In genomic region chr6:157061770-157062594, GRCh38 we compare ENCODE assay signal across 18 cellular contexts.
"Had no signal": no experiment of that assay in that cellular context is flagged by ENCODE, and none has a peak within 500 bp of the region (broad histone marks: within the 10 kb centered on the region; RNA-seq: fewer than 3 reads in every experiment).

No MANE protein-coding gene starts in this region.

- H3K27me3 ChIP-seq: cardiac muscle cell, gastroesophageal sphincter, sigmoid colon, transverse colon had no signal

- H3K4me3 ChIP-seq: cardiac muscle cell, gastroesophageal sphincter, sigmoid colon, transverse colon had no signal

- H3K36me3 ChIP-seq: cardiac muscle cell, gastroesophageal sphincter, sigmoid colon, transverse colon had no signal

- H3K27me3 Mint-ChIP-seq: activated CD4-positive, alpha-beta T cell treated with anti-CD3 and anti-CD28 coated beads, Interleukin-2, amount 10 ng/mL, durations not matched to agents 7 days and 5 days; activated CD8-positive, alpha-beta T cell treated with anti-CD3 and anti-CD28 coated beads for 36 hours; activated naive CD8-positive, alpha-beta T cell; memory B cell; stimulated activated naive B cell treated with anti-CD40 and anti-IgM and Interleukin-4, amounts not matched to agents 10 μg/mL and 1 μg/mL and 100 μg/mL, for 72 hours had no signal

- H3K27ac Mint-ChIP-seq: activated CD4-positive, alpha-beta T cell treated with anti-CD3 and anti-CD28 coated beads, Interleukin-2, amount 10 ng/mL, durations not matched to agents 7 days and 5 days; activated CD8-positive, alpha-beta T cell treated with anti-CD3 and anti-CD28 coated beads for 36 hours; activated naive CD8-positive, alpha-beta T cell; activated T-helper 1 cell treated with anti-CD3 and anti-CD28 coated beads, Interleukin-12 subunit alpha, Interleukin-12 subunit beta, Interleukin-2, Interleukin-4 antibody, amounts not matched to agents 30 ng/mL and 10 ng/mL and 1 ng/mL, durations not matched to agents 14 hours and 24 hours and 36 hours; memory B cell; T-helper 1 cell treated with Interleukin-12 subunit alpha and Interleukin-12 subunit beta and Interleukin-4 antibody, amounts not matched to agents 30 μg/mL and 1 μg/mL, for 36 hours had no signal

- H3K9me3 ChIP-seq: gastroesophageal sphincter, sigmoid colon, transverse colon had no signal

- H3K27ac ChIP-seq: cardiac muscle cell, gastroesophageal sphincter, sigmoid colon, transverse colon had no signal

- DNase-seq: activated CD4-positive, alpha-beta T cell treated with anti-CD3 and anti-CD28 coated beads, Interleukin-2, amount 10 ng/mL, durations not matched to agents 7 days and 5 days; activated CD4-positive, CD25-positive, alpha-beta regulatory T cell treated with anti-CD3 and anti-CD28 coated beads, Interleukin-2, amount 50 U/mL, for 72 hours; activated CD8-positive, alpha-beta T cell treated with anti-CD3 and anti-CD28 coated beads for 36 hours; amniotic stem cell; head of caudate nucleus; left cardiac atrium; retina; sigmoid colon; stimulated activated CD4-positive, alpha-beta T cell treated with anti-CD3 and anti-CD28 coated beads, Interleukin-2, amount 100 ng/mL, for 48 hours; stimulated activated CD8-positive, alpha-beta memory T cell treated with anti-CD3 and anti-CD28 coated beads, Interleukin-4, amount 100 ng/mL, for 48 hours; stimulated activated naive B cell treated with anti-CD40 and anti-IgM and Interleukin-4, amounts not matched to agents 10 μg/mL and 1 μg/mL and 100 μg/mL, for 72 hours; transverse colon had no signal

- H3K4me3 Mint-ChIP-seq: activated CD4-positive, alpha-beta T cell treated with anti-CD3 and anti-CD28 coated beads, Interleukin-2, amount 10 ng/mL, durations not matched to agents 7 days and 5 days; activated CD8-positive, alpha-beta T cell treated with anti-CD3 and anti-CD28 coated beads for 36 hours; activated naive CD8-positive, alpha-beta T cell; activated T-helper 1 cell treated with anti-CD3 and anti-CD28 coated beads, Interleukin-12 subunit alpha, Interleukin-12 subunit beta, Interleukin-2, Interleukin-4 antibody, amounts not matched to agents 30 ng/mL and 10 ng/mL and 1 ng/mL, durations not matched to agents 14 hours and 24 hours and 36 hours; memory B cell; stimulated activated naive B cell treated with anti-CD40 and anti-IgM and Interleukin-4, amounts not matched to agents 10 μg/mL and 1 μg/mL and 100 μg/mL, for 72 hours; T-helper 1 cell treated with Interleukin-12 subunit alpha and Interleukin-12 subunit beta and Interleukin-4 antibody, amounts not matched to agents 30 μg/mL and 1 μg/mL, for 36 hours had no signal

- H3K9me3 Mint-ChIP-seq: activated CD4-positive, alpha-beta T cell treated with anti-CD3 and anti-CD28 coated beads, Interleukin-2, amount 10 ng/mL, durations not matched to agents 7 days and 5 days; activated CD8-positive, alpha-beta T cell treated with anti-CD3 and anti-CD28 coated beads for 36 hours; activated T-helper 1 cell treated with anti-CD3 and anti-CD28 coated beads, Interleukin-12 subunit alpha, Interleukin-12 subunit beta, Interleukin-2, Interleukin-4 antibody, amounts not matched to agents 30 ng/mL and 10 ng/mL and 1 ng/mL, durations not matched to agents 14 hours and 24 hours and 36 hours; memory B cell; stimulated activated naive B cell treated with anti-CD40 and anti-IgM and Interleukin-4, amounts not matched to agents 10 μg/mL and 1 μg/mL and 100 μg/mL, for 72 hours; T-helper 1 cell treated with Interleukin-12 subunit alpha and Interleukin-12 subunit beta and Interleukin-4 antibody, amounts not matched to agents 30 μg/mL and 1 μg/mL, for 36 hours had no signal
